In the genomic region with DNA sequence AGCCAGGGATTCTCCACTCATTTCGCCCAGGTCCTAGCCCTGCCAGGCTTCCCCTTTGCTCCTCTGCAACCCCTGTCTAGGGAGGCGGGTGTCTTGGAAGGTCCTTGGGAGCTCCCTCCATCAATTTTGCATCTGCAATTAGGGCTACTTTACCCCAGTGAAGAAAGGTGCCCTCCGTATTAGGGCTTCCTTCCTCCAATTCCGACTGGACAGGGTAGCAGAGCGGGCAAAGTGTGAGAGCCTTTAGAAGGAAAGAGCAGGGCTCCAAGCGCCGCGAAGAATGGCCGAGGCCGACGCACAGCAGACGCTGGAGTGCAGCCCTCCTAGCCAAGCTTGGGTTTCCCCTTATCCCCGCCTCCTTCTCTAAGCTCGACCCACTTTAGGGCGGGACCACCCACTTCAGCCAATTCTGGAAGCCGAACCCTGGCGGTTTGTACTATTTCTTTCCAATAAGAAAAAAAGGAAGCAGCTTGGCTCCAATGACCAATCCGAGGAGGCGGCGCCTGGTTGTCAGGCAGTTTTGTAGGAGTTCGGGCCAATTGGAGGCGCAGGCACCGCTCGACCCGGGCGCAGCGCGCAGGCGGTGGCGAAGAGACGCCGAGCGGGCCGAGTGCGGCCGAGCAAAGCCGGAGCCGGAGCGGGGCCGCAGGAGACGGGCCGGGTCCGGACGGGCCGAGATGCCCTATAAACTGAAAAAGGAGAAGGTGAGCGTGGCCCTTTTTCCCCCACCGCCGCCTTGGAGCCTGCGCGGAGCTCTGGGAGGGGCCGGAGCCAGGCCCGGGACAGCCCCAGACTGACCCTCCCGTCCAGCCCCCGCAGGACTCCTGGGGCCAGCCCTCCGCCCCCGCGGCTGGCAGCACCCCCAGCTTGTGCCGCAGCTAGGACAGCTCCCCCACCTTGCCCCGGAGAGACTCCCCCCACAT, we compare ENCODE assay signal across 8 cellular contexts. TPM values are rescaled to one million over a fixed set of nuclear protein-coding genes. Genes with fewer than 3 reads are reported as not detected.
A peak's percentile ranks its signal among the peaks of the same experiment; 100 is the strongest.
DNase-seq lines count a peak whose midpoint lies in the region; ATAC-seq lines count a peak whose summit lies in the region.

A gene (plus strand): TSS at position 570 of the 923 bp plus-strand sequence. CDS start 108 bp downstream, at position 678.

- ATAC-seq in HG02610 (IDR thresholded peaks at IDR 0.05; ENCODE audit: unreplicated experiment) = peak; percentile 91
- ATAC-seq in activated naive CD4-positive, alpha-beta T cell treated with anti-CD3 and anti-CD28 coated beads, Interleukin-2, amount 50 U/mL, for 72 hours = peak; percentile 85 to 94

- peaks cover 13% of the 10 kb centered on the region in 2 donors for H3K36me3 Mint-ChIP-seq in activated naive CD4-positive, alpha-beta T cell treated with anti-CD3 and anti-CD28 coated beads, Interleukin-2, amount 50 U/mL, for 72 hours

- H3K27ac ChIP-seq in temporal lobe (ENCODE audit: low read depth, low read length) = peak within 1 kb of the TSS; percentile 91

- peak within 1 kb of the TSS; percentile 81 for H3K4me3 ChIP-seq in GM08714 (ENCODE audit: low read length)

- H3K27ac Mint-ChIP-seq in activated naive CD4-positive, alpha-beta T cell treated with anti-CD3 and anti-CD28 coated beads, Interleukin-2, amount 50 U/mL, for 72 hours = peak within 1 kb of the TSS; percentile 92 to 98

- peak; percentile 100 for DNase-seq in NCI-H1092 treated with DMSO at 0.1 percent for 48 hours (lab: John Stamatoyannopoulos, UW)
- DNase-seq in SKM-1 (lab: John Stamatoyannopoulos, UW; ENCODE audit: unreplicated experiment) = peak; percentile 100
- DNase-seq in activated naive CD4-positive, alpha-beta T cell treated with anti-CD3 and anti-CD28 coated beads, Interleukin-2, amount 50 U/mL, for 72 hours (ENCODE audit: low spot score in 2 of 2) = peak; percentile 94 to 97
- DNase-seq in glomerular endothelial cell (ENCODE audit: extremely low read depth, low read depth, low spot score) = peak; percentile 96
- DNase-seq in occipital lobe (lab: John Stamatoyannopoulos, UW) = peak; percentile 98

- no peaks in the 10 kb centered on the region for H3K9me3 Mint-ChIP-seq in activated naive CD4-positive, alpha-beta T cell treated with anti-CD3 and anti-CD28 coated beads, Interleukin-2, amount 50 U/mL, for 72 hours

RNA-seq across cellular contexts. Expression of the gene that starts here (rescaled TPM):
- total RNA-seq in activated naive CD4-positive, alpha-beta T cell treated with anti-CD3 and anti-CD28 coated beads, Interleukin-2, amount 50 U/mL, for 72 hours = 10 to 100 TPM; 53.0 to 96.0 TPM
- total RNA-seq in glomerular endothelial cell (56.4 and 60.8 TPM in 2 replicates), occipital lobe (33.2 TPM), temporal lobe (33.9 TPM)

Comparison
In these comparisons a context has a peak if more than half of its experiments do, and no peak if none do; other contexts are left out.
1. Peak in every context shown above with its lines: DNase-seq, ATAC-seq, H3K4me3 ChIP-seq and H3K27ac ChIP-seq.